In the genomic region with DNA sequence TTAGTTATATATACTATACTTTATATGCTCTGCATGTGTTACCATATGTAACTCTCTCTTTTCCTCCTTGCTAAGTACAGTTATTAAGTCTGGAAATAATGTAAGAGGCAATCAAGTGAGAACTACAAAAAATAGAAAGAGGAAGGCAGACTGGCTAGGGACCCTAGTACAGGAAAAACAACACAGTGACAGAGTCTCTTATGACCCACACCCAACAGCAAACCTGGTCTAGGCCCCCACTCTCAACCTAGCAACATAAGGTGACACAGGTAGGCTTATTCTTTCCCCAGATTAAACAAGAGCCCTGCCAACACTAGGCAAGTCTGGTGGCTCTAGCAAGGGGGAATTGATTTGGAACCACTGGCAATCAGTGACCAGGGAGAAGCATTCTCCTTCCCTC, we compare ENCODE assay signal across 18 cellular contexts.
DNase-seq lines count a peak whose midpoint lies in the region; ATAC-seq and TF ChIP-seq lines count a peak whose summit lies in the region.
"Had no signal": no experiment of that assay in that cellular context is flagged by ENCODE, and none has a peak within 500 bp of the region (broad histone marks: within the 10 kb centered on the region; RNA-seq: fewer than 3 reads in every experiment).

No MANE protein-coding gene starts in this region.

- TF ChIP-seq POLR2A in breast epithelium (IDR thresholded peaks at IDR 0.05): no peak

- peaks cover 35% of the 10 kb centered on the region for H3K9me3 Mint-ChIP-seq in T-helper 2 cell treated with Interferon-gamma antibody and Interleukin-4, amounts not matched to agents 5 μg/mL and 100 μg/mL, for 36 hours
- peaks cover 29% of the 10 kb centered on the region for H3K9me3 Mint-ChIP-seq in activated CD8-positive, alpha-beta T cell treated with anti-CD3 and anti-CD28 coated beads for 36 hours
- peaks cover 0 to 18% (median 2%) of the 10 kb centered on the region in 9 donors for H3K9me3 Mint-ChIP-seq in naive thymus-derived CD8-positive, alpha-beta T cell
- H3K9me3 Mint-ChIP-seq: CD4-positive, alpha-beta T cell had no signal

- H3K9me3 ChIP-seq in BLaER1 treated with 17β-estradiol and CSF1 and Interleukin-3, amounts not matched to agents 10 nM and 100 nM (replicated peaks in 1 of 11): peaks cover 3 to 25% (median 16%) of the 10 kb centered on the region in 11 experiments; a peak in 20 of 22 replicates
- H3K9me3 ChIP-seq in trophoblast cell (ENCODE audit: insufficient read depth, low read depth, low read length) (no peaks in the 10 kb centered on the region), breast epithelium (no peaks in the 10 kb centered on the region)

- no peak overlapping the region for H2BK5ac ChIP-seq in trophoblast cell (ENCODE audit: low read depth, low read length, poor library complexity)

- H2BK12ac ChIP-seq in trophoblast cell (ENCODE audit: low read length): no peak overlapping the region

- H3K4me3 ChIP-seq in BLaER1 treated with 17β-estradiol and CSF1 and Interleukin-3, amounts not matched to agents 10 nM and 100 nM: no peak overlapping the region
- H3K4me3 ChIP-seq in trophoblast cell (ENCODE audit: low read depth, low read length) (no peak overlapping the region), breast epithelium (no peak overlapping the region)

- H3K79me1 ChIP-seq in trophoblast cell (ENCODE audit: low read length): no peaks in the 10 kb centered on the region

- H4K8ac ChIP-seq in trophoblast cell (ENCODE audit: low read depth, low read length): no peak overlapping the region

- H4K12ac ChIP-seq in trophoblast cell (ENCODE audit: low read depth, low read length): no peak overlapping the region

- H4K91ac ChIP-seq in trophoblast cell (ENCODE audit: low read depth, low read length): no peak overlapping the region

- no peak overlapping the region for H3K23ac ChIP-seq in trophoblast cell (ENCODE audit: low read length)

- peaks cover 0 to 55% (median 31%) of the 10 kb centered on the region in 11 experiments; a peak in 19 of 22 replicates for H3K36me3 ChIP-seq in BLaER1 treated with 17β-estradiol and CSF1 and Interleukin-3, amounts not matched to agents 10 nM and 100 nM
- H3K36me3 ChIP-seq in trophoblast cell (ENCODE audit: control insufficient read depth in 1 of 2, insufficient read depth in 2 of 2, low read length in 2 of 2) (peaks cover 1 to 2% of the 10 kb centered on the region in 2 experiments), breast epithelium (no peaks in the 10 kb centered on the region)

- ATAC-seq in activated CD8-positive, alpha-beta T cell treated with anti-CD3 and anti-CD28 coated beads for 36 hours: no peak
- ATAC-seq in naive thymus-derived CD8-positive, alpha-beta T cell: peak in 1 of 2 donors; percentile 38
- ATAC-seq in GM21717 (IDR thresholded peaks at IDR 0.05; ENCODE audit: unreplicated experiment): no peak

- H3K4me3 Mint-ChIP-seq in T-helper 2 cell treated with Interferon-gamma antibody and Interleukin-4, amounts not matched to agents 5 μg/mL and 100 μg/mL, for 36 hours: no peak overlapping the region
- H3K4me3 Mint-ChIP-seq in activated CD8-positive, alpha-beta T cell treated with anti-CD3 and anti-CD28 coated beads for 36 hours: no peak overlapping the region
- H3K4me3 Mint-ChIP-seq in naive thymus-derived CD8-positive, alpha-beta T cell: peak overlapping the region in 4 of 10 donors; percentile 13 to 54 (median 24)
- H3K4me3 Mint-ChIP-seq: CD4-positive, alpha-beta T cell had no signal

- H4K20me1 ChIP-seq in BLaER1 treated with 17β-estradiol and CSF1 and Interleukin-3, amounts not matched to agents 10 nM and 100 nM: peaks cover 0 to 37% (median 0%) of the 10 kb centered on the region in 11 experiments; a peak in 5 of 22 replicates

- H3K14ac ChIP-seq in trophoblast cell (ENCODE audit: low read length): no peak overlapping the region

- no peaks in the 10 kb centered on the region for H3K27me3 Mint-ChIP-seq in T-helper 2 cell treated with Interferon-gamma antibody and Interleukin-4, amounts not matched to agents 5 μg/mL and 100 μg/mL, for 36 hours (ENCODE audit: low read depth)
- no peaks in the 10 kb centered on the region for H3K27me3 Mint-ChIP-seq in activated CD8-positive, alpha-beta T cell treated with anti-CD3 and anti-CD28 coated beads for 36 hours
- no peaks in the 10 kb centered on the region for H3K27me3 Mint-ChIP-seq in naive thymus-derived CD8-positive, alpha-beta T cell
- H3K27me3 Mint-ChIP-seq: CD4-positive, alpha-beta T cell had no signal

- peaks cover 37% of the 10 kb centered on the region for H3K4me1 Mint-ChIP-seq in T-helper 2 cell treated with Interferon-gamma antibody and Interleukin-4, amounts not matched to agents 5 μg/mL and 100 μg/mL, for 36 hours (ENCODE audit: low read depth)
- peaks cover 68% of the 10 kb centered on the region for H3K4me1 Mint-ChIP-seq in activated CD8-positive, alpha-beta T cell treated with anti-CD3 and anti-CD28 coated beads for 36 hours (ENCODE audit: low read depth)
- peaks cover 27 to 67% (median 53%) of the 10 kb centered on the region in 4 donors for H3K4me1 Mint-ChIP-seq in naive thymus-derived CD8-positive, alpha-beta T cell

- no peak overlapping the region for H3K4ac ChIP-seq in trophoblast cell (ENCODE audit: low read depth, low read length)

- no peak for DNase-seq in T-helper 2 cell treated with Interferon-gamma antibody and Interleukin-4, amounts not matched to agents 5 μg/mL and 100 μg/mL, for 36 hours (ENCODE audit: low spot score)
- DNase-seq in T-helper 2 cell (no peak), trophoblast cell (no peak), breast epithelium (ENCODE audit: low spot score in 2 of 2) (no peak)
- DNase-seq in activated CD8-positive, alpha-beta T cell treated with anti-CD3 and anti-CD28 coated beads for 36 hours: no peak
- DNase-seq in naive thymus-derived CD8-positive, alpha-beta T cell: no peak
- DNase-seq: C1 segment of cervical spinal cord; CD4-positive, alpha-beta T cell; COR-L47; DMS153; DMS79 treated with DMSO at 0.1 percent for 48 hours; GF-D8; H7; IMR-90; KBM-7 had no signal

- H2BK120ac ChIP-seq in trophoblast cell (ENCODE audit: insufficient read depth, low read length, poor library complexity): no peak overlapping the region

- H3K27ac Mint-ChIP-seq in T-helper 2 cell treated with Interferon-gamma antibody and Interleukin-4, amounts not matched to agents 5 μg/mL and 100 μg/mL, for 36 hours: peak overlapping the region; percentile 26
- H3K27ac Mint-ChIP-seq in activated CD8-positive, alpha-beta T cell treated with anti-CD3 and anti-CD28 coated beads for 36 hours: peak overlapping the region; percentile 42
- peak overlapping the region; percentile 11 to 79 (median 50) for H3K27ac Mint-ChIP-seq in naive thymus-derived CD8-positive, alpha-beta T cell
- H3K27ac Mint-ChIP-seq: CD4-positive, alpha-beta T cell had no signal

- H3K18ac ChIP-seq in trophoblast cell (ENCODE audit: low read length): no peak overlapping the region

- TF ChIP-seq CTCF in activated CD8-positive, alpha-beta T cell treated with anti-CD3 and anti-CD28 coated beads for 36 hours (IDR thresholded peaks at IDR 0.05): no peak
- no peak for TF ChIP-seq CTCF in breast epithelium (IDR thresholded peaks at IDR 0.05)

- H2AFZ ChIP-seq in trophoblast cell (ENCODE audit: insufficient read depth, low read length, poor library complexity): no peak overlapping the region

- POLR2A ChIA-PET in activated CD8-positive, alpha-beta T cell treated with anti-CD3 and anti-CD28 coated beads for 36 hours (lab: Charles Lee): interaction anchor here (1.7 kb wide), 1 partner anchor 11 kb away, joined by 6 read pairs; no protein-coding TSS in a partner anchor
- POLR2A ChIA-PET in naive thymus-derived CD8-positive, alpha-beta T cell (lab: Charles Lee): no interaction called here

- H3K4me2 ChIP-seq in BLaER1 treated with 17β-estradiol and CSF1 and Interleukin-3, amounts not matched to agents 10 nM and 100 nM: peak overlapping the region in 6 of 11 experiments; percentile 2 to 45 (median 38); a peak in 6 of 22 replicates
- no peak overlapping the region for H3K4me2 ChIP-seq in trophoblast cell (ENCODE audit: low read length)

- CTCF ChIA-PET in activated CD8-positive, alpha-beta T cell treated with anti-CD3 and anti-CD28 coated beads for 36 hours (lab: Charles Lee): interaction anchor here (1.0 kb wide), 1 partner anchor 92 kb away, joined by 3 read pairs; no protein-coding TSS in a partner anchor

- H3K36me3 Mint-ChIP-seq in T-helper 2 cell treated with Interferon-gamma antibody and Interleukin-4, amounts not matched to agents 5 μg/mL and 100 μg/mL, for 36 hours (ENCODE audit: low read depth): peaks cover 77% of the 10 kb centered on the region
- H3K36me3 Mint-ChIP-seq in activated CD8-positive, alpha-beta T cell treated with anti-CD3 and anti-CD28 coated beads for 36 hours (ENCODE audit: low read depth): peaks cover 63% of the 10 kb centered on the region
- H3K36me3 Mint-ChIP-seq in naive thymus-derived CD8-positive, alpha-beta T cell: peaks cover 7 to 44% (median 38%) of the 10 kb centered on the region in 3 donors

- H3K9ac ChIP-seq in BLaER1 treated with 17β-estradiol and CSF1 and Interleukin-3, amounts not matched to agents 10 nM and 100 nM: no peak overlapping the region
- H3K9ac ChIP-seq in trophoblast cell (ENCODE audit: low read length): no peak overlapping the region

- H2AK5ac ChIP-seq in trophoblast cell (ENCODE audit: low read length): no peak overlapping the region

- H3K27ac ChIP-seq in BLaER1 treated with 17β-estradiol and CSF1 and Interleukin-3, amounts not matched to agents 10 nM and 100 nM: no peak overlapping the region
- H3K27ac ChIP-seq in trophoblast cell (ENCODE audit: low read depth, low read length): no peak overlapping the region
- H3K27ac ChIP-seq in breast epithelium: no peak overlapping the region
- H3K27ac ChIP-seq: 22Rv1 had no signal

- H3K27me3 ChIP-seq in BLaER1 treated with 17β-estradiol and CSF1 and Interleukin-3, amounts not matched to agents 10 nM and 100 nM: no peaks in the 10 kb centered on the region
- no peaks in the 10 kb centered on the region for H3K27me3 ChIP-seq in trophoblast cell (ENCODE audit: insufficient read depth, low read length)
- H3K27me3 ChIP-seq in breast epithelium: no peaks in the 10 kb centered on the region

- intact Hi-C loops in activated CD8-positive, alpha-beta T cell treated with anti-CD3 and anti-CD28 coated beads for 36 hours (cut with micrococcal nuclease): no loop called here
- intact Hi-C loops in breast epithelium (cut with DNase I; ENCODE audit: low total_unique reads): no loop called here

- H3K4me1 ChIP-seq in BLaER1 treated with 17β-estradiol and CSF1 and Interleukin-3, amounts not matched to agents 10 nM and 100 nM: peaks cover 0 to 10% (median 4%) of the 10 kb centered on the region in 10 experiments; a peak in 7 of 20 replicates
- no peaks in the 10 kb centered on the region for H3K4me1 ChIP-seq in trophoblast cell (ENCODE audit: control insufficient read depth in 1 of 2, insufficient read depth in 2 of 2, low read length in 2 of 2)
- H3K4me1 ChIP-seq in breast epithelium: no peaks in the 10 kb centered on the region

- H3K79me2 ChIP-seq in trophoblast cell (ENCODE audit: control insufficient read depth, insufficient read depth, low read length, poor library complexity): no peaks in the 10 kb centered on the region
